In the genomic region with DNA sequence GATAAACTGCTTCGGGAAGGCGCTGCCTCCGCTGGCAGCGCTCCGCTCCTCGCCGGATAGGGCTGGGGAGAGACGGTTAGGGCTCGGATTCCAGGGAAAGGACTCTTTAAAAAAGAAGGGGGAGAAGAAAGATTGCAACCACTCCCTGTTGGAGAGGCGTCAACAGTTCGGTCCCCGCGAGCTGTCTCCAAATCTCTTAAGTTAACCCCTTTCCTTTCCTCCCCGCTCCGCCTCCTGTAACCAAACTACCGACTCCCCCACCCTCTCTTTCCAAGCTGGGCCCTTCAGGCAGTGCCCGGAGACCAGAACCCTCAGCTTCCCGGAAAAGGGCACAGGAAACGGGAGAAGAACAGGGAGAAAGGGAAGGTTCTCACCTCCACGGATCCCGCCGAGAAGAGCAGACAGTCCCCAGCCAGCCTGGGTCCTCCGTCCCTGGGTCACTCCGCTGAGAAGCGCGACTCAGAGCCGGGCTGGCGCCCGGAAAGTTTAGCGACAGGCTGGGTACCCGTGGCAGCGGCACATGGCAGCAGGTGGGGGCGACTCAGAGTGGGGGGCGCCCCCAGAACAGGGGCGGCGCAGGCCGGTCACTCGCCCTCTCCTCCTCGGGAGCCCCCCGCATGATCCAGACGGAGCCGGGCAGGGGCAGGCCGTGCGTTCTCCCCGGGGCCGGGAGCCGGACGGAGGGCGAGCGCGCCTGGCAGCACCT, we compare ENCODE assay signal across 1 cellular context.
A peak's percentile ranks its signal among the peaks of the same experiment; 100 is the strongest.
TF ChIP-seq lines count a peak whose summit lies in the region.

No MANE protein-coding gene starts in this region.

TF ChIP-seq in H1, 55 proteins besides CTCF, POLR2A, EP300 and RAD21:
- no peak for TF ChIP-seq CHD2 (IDR thresholded peaks at IDR 0.05; ENCODE audit: low read length)
- TF ChIP-seq E2F6 (IDR thresholded peaks at IDR 0.05) = no peak
- no peak for TF ChIP-seq FOSL1 (IDR thresholded peaks at IDR 0.05; ENCODE audit: insufficient read depth, low read depth, low read length)
- TF ChIP-seq BRCA1 (IDR thresholded peaks at IDR 0.05; ENCODE audit: low read depth, low read length) = no peak
- 0 out of 2 replicates have a peak, but pooled peaks have one; percentile 9 for TF ChIP-seq PHF8 (conservative IDR thresholded peaks at IDR 0.05; ENCODE audit: low read depth, low read length)
- TF ChIP-seq, protein P1, sequence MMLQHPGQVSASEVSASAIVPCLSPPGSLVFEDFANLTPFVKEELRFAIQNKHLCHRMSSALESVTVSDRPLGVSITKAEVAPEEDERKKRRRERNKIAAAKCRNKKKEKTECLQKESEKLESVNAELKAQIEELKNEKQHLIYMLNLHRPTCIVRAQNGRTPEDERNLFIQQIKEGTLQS (IDR thresholded peaks at IDR 0.05; ENCODE audit: insufficient read depth, low read depth, low read length) = no peak
- TF ChIP-seq SUZ12 (IDR thresholded peaks at IDR 0.05; ENCODE audit: low read length) = no peak
- TF ChIP-seq EGR1 (IDR thresholded peaks at IDR 0.05; ENCODE audit: borderline replicate concordance, low read depth, low read length) = no peak
- no peak for TF ChIP-seq POLR2AphosphoS5 (IDR thresholded peaks at IDR 0.05; ENCODE audit: low read depth, low read length)
- peak in 1 of 2 experiments; percentile 49; a peak in 1 of 4 replicates for TF ChIP-seq SIN3A (conservative IDR thresholded peaks at IDR 0.05 in 1 of 2, IDR thresholded peaks at IDR 0.05 in 1 of 2; ENCODE audit: low read depth in 1 of 2, low read length in 2 of 2)
- no peak for TF ChIP-seq YY1 (IDR thresholded peaks at IDR 0.05; ENCODE audit: low read depth, low read length)
